In genomic region chr17:7750321-7750821, GRCh38 we compare ENCODE assay signal across 14 cellular contexts. TPM values are rescaled to one million over a fixed set of nuclear protein-coding genes. Genes with fewer than 3 reads are reported as not detected.
DNase-seq lines count a peak whose midpoint lies in the region; ATAC-seq and TF ChIP-seq lines count a peak whose summit lies in the region.
"Had no signal": no experiment of that assay in that cellular context is flagged by ENCODE, and none has a peak within 500 bp of the region (broad histone marks: within the 10 kb centered on the region; RNA-seq: fewer than 3 reads in every experiment).

No MANE protein-coding gene starts in this region.

- no peak overlapping the region for H3K4me3 ChIP-seq in mesodermal cell (ENCODE audit: extremely low read depth, insufficient read depth, low read length, poor library complexity, severe bottlenecking)

- no peaks in the 10 kb centered on the region for H3K36me3 ChIP-seq in mesodermal cell (ENCODE audit: control insufficient read depth, insufficient read depth, low read length)

- no peak for ATAC-seq in GM18517 (IDR thresholded peaks at IDR 0.05; ENCODE audit: unreplicated experiment)
- ATAC-seq: activated CD4-positive, alpha-beta T cell treated with anti-CD3 and anti-CD28 coated beads for 36 hours; stimulated activated naive CD8-positive, alpha-beta T cell treated with anti-CD3 and anti-CD28 coated beads, Interleukin-15, Interleukin-2, amounts not matched to agents 100 U/mL and 50 U/mL, for 24 hours had no signal

- H3K27ac Mint-ChIP-seq in chondrocyte (ENCODE audit: unreplicated experiment): peak overlapping the region; percentile 62
- H3K27ac Mint-ChIP-seq: activated CD4-positive, alpha-beta T cell treated with anti-CD3 and anti-CD28 coated beads for 36 hours; nephron had no signal

- peaks cover 30% of the 10 kb centered on the region for H3K4me1 Mint-ChIP-seq in chondrocyte (ENCODE audit: low read depth)
- H3K4me1 Mint-ChIP-seq: activated CD4-positive, alpha-beta T cell treated with anti-CD3 and anti-CD28 coated beads for 36 hours; CD8-positive, alpha-beta memory T cell had no signal

- peak; percentile 20 for DNase-seq in COLO829 (ENCODE audit: low spot score)
- DNase-seq in M059J (ENCODE audit: low read depth): peak; percentile 90
- no peak for DNase-seq in chondrocyte (ENCODE audit: low spot score)
- DNase-seq in NCI-H187 (lab: John Stamatoyannopoulos, UW): no peak
- no peak for DNase-seq in NCI-H187 treated with DMSO at 0.1 percent for 48 hours (lab: John Stamatoyannopoulos, UW)
- DNase-seq in activated T-cell treated with anti-CD3 and anti-CD28 coated beads, Interleukin-2, amount 50 U/mL, for 48 hours: no peak
- DNase-seq: activated CD4-positive, alpha-beta T cell treated with anti-CD3 and anti-CD28 coated beads for 36 hours; activated gamma-delta T cell; CD8-positive, alpha-beta memory T cell; SHP77 treated with DMSO at 0.1 percent for 48 hours; stimulated activated naive CD8-positive, alpha-beta T cell treated with anti-CD3 and anti-CD28 coated beads, Interleukin-15, Interleukin-2, amounts not matched to agents 100 U/mL and 50 U/mL, for 24 hours had no signal

- peaks cover 21% of the 10 kb centered on the region for H3K4me1 ChIP-seq in mesodermal cell (ENCODE audit: control insufficient read depth, insufficient read depth, low read length, poor library complexity, severe bottlenecking)

- peaks cover 3% of the 10 kb centered on the region for H3K36me3 Mint-ChIP-seq in chondrocyte (ENCODE audit: low read depth)

- H3K27ac ChIP-seq in mesodermal cell (ENCODE audit: low read depth, low read length, severe bottlenecking): peak overlapping the region; percentile 77

- TF ChIP-seq CTCF in chondrocyte (IDR thresholded peaks at IDR 0.05): no peak

- H3K9me3 Mint-ChIP-seq in chondrocyte (ENCODE audit: low read depth): peaks cover 9% of the 10 kb centered on the region
- H3K9me3 Mint-ChIP-seq: CD8-positive, alpha-beta memory T cell had no signal

- H3K4me3 Mint-ChIP-seq in chondrocyte (ENCODE audit: unreplicated experiment): no peak overlapping the region
- H3K4me3 Mint-ChIP-seq: activated CD4-positive, alpha-beta T cell treated with anti-CD3 and anti-CD28 coated beads for 36 hours; CD8-positive, alpha-beta memory T cell had no signal

- peaks cover 2% of the 10 kb centered on the region for H3K27me3 Mint-ChIP-seq in chondrocyte (ENCODE audit: low read depth)

- 60% methylated on average over 1 of the region's 4 CpGs; no CpG with 5 or more reads in 1 of the 2 experiments for WGBS in mesodermal cell (ENCODE audit: insufficient coverage in 2 of 2), 2 experiments

- H3K9me3 ChIP-seq in mesodermal cell (ENCODE audit: control insufficient read depth, low read length): peaks cover 6% of the 10 kb centered on the region

RNA-seq across cellular contexts. Expression of gene DNAH2, which starts 32.8 kb away (rescaled TPM):
- 0.02 TPM in 1 of 2 replicates, not detected in the other for total RNA-seq in M059J (2014; rRNA removed; shearing (Covaris generic))
- total RNA-seq in chondrocyte: not detected in 3 replicates
- polyA plus RNA-seq in mesodermal cell (2013, experiment 1 of 2): 1.9 TPM
- 3.4 TPM for polyA plus RNA-seq in mesodermal cell (2013, experiment 2 of 2)
- total RNA-seq: activated CD4-positive, alpha-beta T cell treated with anti-CD3 and anti-CD28 coated beads for 36 hours; CD8-positive, alpha-beta memory T cell had no signal
- polyA plus RNA-seq: CD8-positive, alpha-beta memory T cell had no signal

RNA-seq across cellular contexts. Expression of gene EFNB3, which starts 45.4 kb away (rescaled TPM):
- 1.1 TPM in 2 replicates for total RNA-seq in M059J (2014; rRNA removed; shearing (Covaris generic))
- total RNA-seq in chondrocyte: 4.1 to 6.5 TPM (median 6.4 TPM) in 3 replicates
- 38.0 TPM for polyA plus RNA-seq in mesodermal cell (2013, experiment 1 of 2)
- polyA plus RNA-seq in mesodermal cell (2013, experiment 2 of 2): 38.0 TPM
- total RNA-seq: activated CD4-positive, alpha-beta T cell treated with anti-CD3 and anti-CD28 coated beads for 36 hours; CD8-positive, alpha-beta memory T cell had no signal
- polyA plus RNA-seq: CD8-positive, alpha-beta memory T cell had no signal

Comparison
In these comparisons a context has a peak if more than half of its experiments do, and no peak if none do; other contexts are left out.
1. DNase-seq: peak in COLO829 (single experiment) and M059J (single experiment); none in chondrocyte (single experiment), NCI-H187 (0 of 2), NCI-H187 treated with DMSO at 0.1 percent for 48 hours (single experiment) and activated T-cell treated with anti-CD3 and anti-CD28 coated beads, Interleukin-2, amount 50 U/mL, for 48 hours (0 of 2).